In genomic region chr22:19360862-19361261, GRCh38 we compare ENCODE assay signal across 14 cellular contexts.
DNase-seq lines count a peak whose midpoint lies in the region; ATAC-seq and TF ChIP-seq lines count a peak whose summit lies in the region.
"Had no signal": no experiment of that assay in that cellular context is flagged by ENCODE, and none has a peak within 500 bp of the region (broad histone marks: within the 10 kb centered on the region; RNA-seq: fewer than 3 reads in every experiment).

No MANE protein-coding gene starts in this region.

- H4K20me1 ChIP-seq in OCI-LY3 (ENCODE audit: insufficient read depth, low read length) (peaks cover 36% of the 10 kb centered on the region), PC-3 (ENCODE audit: low read length) (no peaks in the 10 kb centered on the region)

- peaks cover 22% of the 10 kb centered on the region for H3K36me3 Mint-ChIP-seq in endothelial cell (ENCODE audit: low read depth, unreplicated experiment)
- H3K36me3 Mint-ChIP-seq in stimulated activated effector memory CD8-positive, alpha-beta T cell treated with anti-CD3 and anti-CD28 coated beads, Interleukin-12 subunit alpha, Interleukin-12 subunit beta, amount 100 ng/mL, for 72 hours, result peaks cover 82% of the 10 kb centered on the region

- H3K4me1 Mint-ChIP-seq in endothelial cell (ENCODE audit: unreplicated experiment), result no peaks in the 10 kb centered on the region
- H3K4me1 Mint-ChIP-seq in stimulated activated effector memory CD8-positive, alpha-beta T cell treated with anti-CD3 and anti-CD28 coated beads, Interleukin-12 subunit alpha, Interleukin-12 subunit beta, amount 100 ng/mL, for 72 hours, result no peaks in the 10 kb centered on the region

- H3K9me3 Mint-ChIP-seq in endothelial cell (ENCODE audit: unreplicated experiment), result no peaks in the 10 kb centered on the region
- H3K9me3 Mint-ChIP-seq in stimulated activated effector memory CD8-positive, alpha-beta T cell treated with anti-CD3 and anti-CD28 coated beads, Interleukin-12 subunit alpha, Interleukin-12 subunit beta, amount 100 ng/mL, for 72 hours, result no peaks in the 10 kb centered on the region

- H3K4me2 ChIP-seq in OCI-LY3 (ENCODE audit: low read length), result peak overlapping the region; percentile 79
- no peak overlapping the region for H3K4me2 ChIP-seq in PC-3 (ENCODE audit: low read length)

- peaks cover 2% of the 10 kb centered on the region for H3K27me3 Mint-ChIP-seq in endothelial cell (ENCODE audit: unreplicated experiment)

- H3K4me3 ChIP-seq in OCI-LY3 (ENCODE audit: low read length) (no peak overlapping the region), PC-3 (ENCODE audit: low read length) (no peak overlapping the region), WERI-Rb-1 (ENCODE audit: low read depth, low read length) (no peak overlapping the region), right atrium auricular region (no peak overlapping the region)
- H3K4me3 ChIP-seq: HAP-1, SJSA1 had no signal

- ATAC-seq in stimulated activated effector memory CD8-positive, alpha-beta T cell treated with anti-CD3 and anti-CD28 coated beads, Interleukin-12 subunit alpha, Interleukin-12 subunit beta, amount 100 ng/mL, for 72 hours, result no peak
- ATAC-seq in PC-3, result no peak

- H3K36me3 ChIP-seq in OCI-LY3 (replicated peaks; ENCODE audit: low read depth, low read length) (peaks cover 65% of the 10 kb centered on the region), PC-3 (ENCODE audit: low read depth, low read length) (peaks cover 3% of the 10 kb centered on the region; the same call in 1 of the 2 replicates), WERI-Rb-1 (peaks cover 71% of the 10 kb centered on the region), right atrium auricular region (peaks cover 64% of the 10 kb centered on the region)

- H3K79me2 ChIP-seq in OCI-LY3 (ENCODE audit: low read length), result no peaks in the 10 kb centered on the region
- H3K79me2 ChIP-seq in PC-3 (ENCODE audit: low read length), result no peaks in the 10 kb centered on the region

- DNase-seq in D341Med (ENCODE audit: low spot score), result peak; percentile 9
- no peak for DNase-seq in endothelial cell (ENCODE audit: low spot score)
- no peak for DNase-seq in stimulated activated effector memory CD8-positive, alpha-beta T cell treated with anti-CD3 and anti-CD28 coated beads, Interleukin-12 subunit alpha, Interleukin-12 subunit beta, amount 100 ng/mL, for 72 hours (ENCODE audit: low spot score in 2 of 2)
- DNase-seq in PC-3, result no peak
- no peak for DNase-seq in WERI-Rb-1
- no peak for DNase-seq in right atrium auricular region (ENCODE audit: low spot score)
- no peak for DNase-seq in activated effector memory CD4-positive, alpha-beta T cell treated with Interleukin-2 at 50 U/mL for 16 hours
- DNase-seq: Caco-2; NCI-H187; NCI-H526 treated with DMSO at 0.1 percent for 48 hours; NK-92 treated with Interleukin-12 subunit alpha and Interleukin-12 subunit beta, amount 100 ng/mL, for 24 hours had no signal

- POLR2A ChIA-PET in PC-3 (lab: Charles Lee; ENCODE audit: unreplicated experiment), result no interaction called here

- CTCF ChIA-PET in PC-3 (lab: Charles Lee), result no interaction called here

- H3K27ac ChIP-seq in OCI-LY3 (ENCODE audit: low read length) (no peak overlapping the region), PC-3 (ENCODE audit: low read length) (no peak overlapping the region), WERI-Rb-1 (no peak overlapping the region), right atrium auricular region (no peak overlapping the region)
- H3K27ac ChIP-seq: SJSA1 had no signal

- TF ChIP-seq CTCF in OCI-LY3 (IDR thresholded peaks at IDR 0.05; ENCODE audit: low read depth, low read length), result no peak
- no peak for TF ChIP-seq CTCF in endothelial cell (IDR thresholded peaks at IDR 0.05; ENCODE audit: unreplicated experiment)
- no peak for TF ChIP-seq CTCF in PC-3 (conservative IDR thresholded peaks at IDR 0.05; ENCODE audit: low read depth, low read length)
- no peak for TF ChIP-seq CTCF in WERI-Rb-1 (IDR thresholded peaks at IDR 0.05; ENCODE audit: low read depth, low read length)
- no peak for TF ChIP-seq CTCF in right atrium auricular region (IDR thresholded peaks at IDR 0.05)

- no TSS peak for BruUV-seq in PC-3 (replicated peaks; lab: Mats Ljungman, UMichigan)

- H3K9ac ChIP-seq in OCI-LY3 (ENCODE audit: low read length), result no peak overlapping the region
- no peak overlapping the region for H3K9ac ChIP-seq in PC-3 (ENCODE audit: low read length)

- no peak overlapping the region for H3K27ac Mint-ChIP-seq in endothelial cell (ENCODE audit: unreplicated experiment)
- peak overlapping the region; percentile 38 for H3K27ac Mint-ChIP-seq in stimulated activated effector memory CD8-positive, alpha-beta T cell treated with anti-CD3 and anti-CD28 coated beads, Interleukin-12 subunit alpha, Interleukin-12 subunit beta, amount 100 ng/mL, for 72 hours

- no peaks in the 10 kb centered on the region for H3F3A ChIP-seq in PC-3 (ENCODE audit: low read length, unreplicated experiment)

- H3K9me2 ChIP-seq in PC-3 (replicated peaks; ENCODE audit: low read length), result no peaks in the 10 kb centered on the region

- intact Hi-C loops in PC-3 (cut with micrococcal nuclease), result no loop called here

- H2AFZ ChIP-seq in OCI-LY3 (ENCODE audit: low read depth, low read length) (no peak overlapping the region), PC-3 (ENCODE audit: low read length) (no peak overlapping the region)

- H3K4me1 ChIP-seq in OCI-LY3 (ENCODE audit: low read length) (peaks cover 26% of the 10 kb centered on the region), PC-3 (ENCODE audit: insufficient read depth, low read length) (no peaks in the 10 kb centered on the region), right atrium auricular region (no peaks in the 10 kb centered on the region)
- H3K4me1 ChIP-seq: Caco-2, HAP-1 had no signal

- H3K4me3 Mint-ChIP-seq in endothelial cell (ENCODE audit: unreplicated experiment), result peak overlapping the region; percentile 39
- H3K4me3 Mint-ChIP-seq in stimulated activated effector memory CD8-positive, alpha-beta T cell treated with anti-CD3 and anti-CD28 coated beads, Interleukin-12 subunit alpha, Interleukin-12 subunit beta, amount 100 ng/mL, for 72 hours, result no peak overlapping the region

- H3K27me3 ChIP-seq in OCI-LY3 (ENCODE audit: low read depth, low read length) (no peaks in the 10 kb centered on the region), PC-3 (ENCODE audit: low read length) (no peaks in the 10 kb centered on the region), WERI-Rb-1 (ENCODE audit: insufficient read depth, low read depth, severe bottlenecking) (no peaks in the 10 kb centered on the region), right atrium auricular region (no peaks in the 10 kb centered on the region)
- H3K27me3 ChIP-seq: SJSA1 had no signal

- H3K9me3 ChIP-seq in OCI-LY3 (ENCODE audit: insufficient read depth, low read length) (no peaks in the 10 kb centered on the region), PC-3 (ENCODE audit: low read length) (no peaks in the 10 kb centered on the region), WERI-Rb-1 (ENCODE audit: severe bottlenecking) (no peaks in the 10 kb centered on the region), right atrium auricular region (no peaks in the 10 kb centered on the region)
- H3K9me3 ChIP-seq: Caco-2, HAP-1, SJSA1 had no signal
